22 cellular contexts compared by ENCODE assay signal in genomic region chr9:94534901-94535300, GRCh38. TPM values are rescaled to one million over a fixed set of nuclear protein-coding genes. Genes with fewer than 3 reads are reported as not detected.
DNase-seq lines count a peak whose midpoint lies in the region; TF ChIP-seq lines count a peak whose summit lies in the region.
"Had no signal": no experiment of that assay in that cellular context is flagged by ENCODE, and none has a peak within 500 bp of the region (broad histone marks: within the 10 kb centered on the region; RNA-seq: fewer than 3 reads in every experiment).

No MANE protein-coding gene starts in this region.

- TF ChIP-seq CTCF in fibroblast of mammary gland (conservative IDR thresholded peaks at IDR 0.05; ENCODE audit: control insufficient read depth, insufficient read depth, low read depth, low read length): no peak
- no peak for TF ChIP-seq CTCF in mesothelial cell of epicardium (IDR thresholded peaks at IDR 0.05; ENCODE audit: unreplicated experiment)

- no peaks in the 10 kb centered on the region for H3K27me3 Mint-ChIP-seq in mesothelial cell of epicardium (ENCODE audit: low read depth)

- no peak overlapping the region for H3K4me3 Mint-ChIP-seq in mesothelial cell of epicardium

- peaks cover 6% of the 10 kb centered on the region for H3K9me3 Mint-ChIP-seq in mesothelial cell of epicardium

- no peaks in the 10 kb centered on the region for H3K4me1 Mint-ChIP-seq in mesothelial cell of epicardium

- DNase-seq in A172 (ENCODE audit: low spot score) (peak; percentile 25), EL (peak; percentile 6), HS-5 (ENCODE audit: low read depth) (peak; percentile 19), fibroblast of mammary gland (ENCODE audit: low read depth) (peak; percentile 55), mesothelial cell of epicardium (ENCODE audit: low spot score in 2 of 2, unreplicated experiment in 2 of 2) (no peak), cerebellum (ENCODE audit: low spot score) (no peak), NCI-H1105 (lab: John Stamatoyannopoulos, UW) (no peak)
- no peak for DNase-seq in stimulated activated CD4-positive, alpha-beta T cell treated with anti-CD3 and anti-CD28 coated beads, Interleukin-4, amount 100 ng/mL, for 1 hour
- DNase-seq: 8988T, BE2C, COR-L47, DMS 273 treated with DMSO at 0.1 percent for 48 hours, DMS79 treated with DMSO at 0.1 percent for 48 hours, H7, KG1, NCI-H1105 treated with DMSO at 0.1 percent for 48 hours, NCI-H2081 treated with DMSO at 0.1 percent for 48 hours, NCI-H2171 treated with DMSO at 0.1 percent for 48 hours, NCI-H446, NCI-H526 treated with DMSO at 0.1 percent for 48 hours had no signal

- H3K4me3 ChIP-seq in fibroblast of mammary gland (ENCODE audit: control insufficient read depth, low read depth, low read length): no peak overlapping the region
- H3K4me3 ChIP-seq: SJSA1 had no signal

- no peak overlapping the region for H3K27ac Mint-ChIP-seq in mesothelial cell of epicardium

- no peaks in the 10 kb centered on the region for H3K36me3 Mint-ChIP-seq in mesothelial cell of epicardium

RNA-seq across cellular contexts. Expression of gene PCAT7, which starts 20.0 kb away (rescaled TPM):
- total RNA-seq in A172 (2014; rRNA removed; shearing (Covaris generic)): 2.0 and 2.2 TPM in 2 replicates
- total RNA-seq in mesothelial cell of epicardium (18.5 to 19.0 TPM (median 18.8 TPM) in 3 replicates), cerebellum (not detected)
- total RNA-seq: Right ventricle myocardium inferior had no signal

RNA-seq across cellular contexts. Expression of gene FBP2, which starts 58.7 kb away (rescaled TPM):
- not detected in 2 replicates for total RNA-seq in A172 (2014; rRNA removed; shearing (Covaris generic))
- total RNA-seq in mesothelial cell of epicardium (not detected in 3 replicates), cerebellum (not detected)
- total RNA-seq: H7, SJSA1 had no signal

Comparison
In these comparisons a context has a peak if more than half of its experiments do, and no peak if none do; other contexts are left out.
1. DNase-seq: peak in A172 (single experiment), EL (single experiment), HS-5 (single experiment) and fibroblast of mammary gland (single experiment); none in stimulated activated CD4-positive, alpha-beta T cell treated with anti-CD3 and anti-CD28 coated beads, Interleukin-4, amount 100 ng/mL, for 1 hour (single experiment), mesothelial cell of epicardium (0 of 2), cerebellum (single experiment) and NCI-H1105 (single experiment).